In the genomic region with DNA sequence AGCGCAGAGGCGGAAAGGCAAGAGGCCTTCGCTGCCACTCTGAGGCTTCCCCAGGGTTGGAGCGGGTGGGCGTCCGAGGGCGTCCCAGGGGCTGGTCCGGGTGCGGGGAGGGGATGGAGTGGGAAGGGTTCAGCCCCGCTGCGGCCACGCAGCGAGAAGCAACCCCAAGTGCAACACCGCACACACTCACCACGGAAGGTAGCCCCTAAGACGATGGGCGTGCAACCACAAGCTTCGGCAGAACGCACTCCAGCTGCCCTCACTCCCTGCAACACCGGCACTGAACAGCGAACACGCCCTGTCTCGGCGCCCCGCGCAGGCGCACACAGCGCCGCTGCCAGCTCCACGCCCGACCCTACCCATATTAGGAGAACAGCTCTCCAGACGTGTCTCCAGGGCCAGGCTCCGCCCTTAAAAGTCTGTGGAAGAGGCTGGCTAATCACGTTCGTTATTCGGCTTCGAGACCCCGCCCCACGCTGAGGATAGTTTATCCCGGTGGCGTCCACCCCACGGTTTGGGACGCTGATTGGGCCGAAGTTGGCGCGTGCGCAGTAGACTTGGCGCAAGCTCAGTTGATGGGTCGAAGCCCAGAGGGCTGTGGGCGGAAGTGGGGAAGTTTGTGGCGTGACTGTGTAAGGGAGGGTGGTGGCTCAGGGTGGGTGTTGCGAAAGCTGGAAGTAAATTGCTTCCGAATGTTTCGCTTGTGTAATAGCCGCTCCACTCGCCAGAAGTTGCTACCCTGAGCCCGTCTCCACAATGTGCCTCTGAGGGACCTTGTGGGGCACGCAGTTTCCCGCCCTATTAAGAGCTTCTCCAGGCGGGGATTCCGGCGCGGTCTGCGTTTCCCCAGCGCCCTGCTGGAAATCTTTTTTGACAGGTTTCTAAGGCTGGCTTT, we compare ENCODE assay signal across 8 cellular contexts. TPM values are rescaled to one million over a fixed set of nuclear protein-coding genes. Genes with fewer than 3 reads are reported as not detected.
DNase-seq lines count a peak whose midpoint lies in the region; TF ChIP-seq lines count a peak whose summit lies in the region.

A gene (minus strand): TSS at position 300 of the 895 bp plus-strand sequence. CDS start 343 bp downstream, outside the sequence.

- H3K4me1 ChIP-seq in ES-I3 (ENCODE audit: insufficient read depth, low read length) = no peaks in the 10 kb centered on the region
- H3K4me1 ChIP-seq in HAP-1 = peaks cover 6% of the 10 kb centered on the region
- H3K4me1 ChIP-seq in MM.1S (ENCODE audit: low read length) = peaks cover 10% of the 10 kb centered on the region

- H3K36me3 ChIP-seq in ES-I3 (ENCODE audit: insufficient read depth, low read length) = no peaks in the 10 kb centered on the region
- H3K36me3 ChIP-seq in HAP-1 (replicated peaks) = no peaks in the 10 kb centered on the region
- no peaks in the 10 kb centered on the region for H3K36me3 ChIP-seq in MM.1S (replicated peaks; ENCODE audit: insufficient read depth, low read length)

- H3K4me3 Mint-ChIP-seq in nephron = peak within 1 kb of the TSS; percentile 90 to 95 (median 93)
- peak within 1 kb of the TSS; percentile 95 for H3K4me3 Mint-ChIP-seq in stimulated activated naive CD8-positive, alpha-beta T cell treated with anti-CD3 and anti-CD28 coated beads, Interleukin-15, Interleukin-2, amounts not matched to agents 100 ng/mL and 50 ng/mL, for 24 hours

- H2AFZ ChIP-seq in MM.1S (ENCODE audit: low read length) = peak within 1 kb of the TSS; percentile 91

- TF ChIP-seq CTCF in MM.1S (IDR thresholded peaks at IDR 0.05; ENCODE audit: low read length) (no peak), fibroblast of the aortic adventitia (IDR thresholded peaks at IDR 0.05; ENCODE audit: insufficient read depth, low read length) (no peak), nephron (IDR thresholded peaks at IDR 0.05; ENCODE audit: unreplicated experiment in 3 of 3) (no peak)

- peaks cover 6% of the 10 kb centered on the region; the same call in 1 of the 2 replicates for H3F3A ChIP-seq in MM.1S (ENCODE audit: insufficient read depth, low read length)

- peak within 1 kb of the TSS; percentile 91 for H3K4me2 ChIP-seq in MM.1S (ENCODE audit: low read depth, low read length)

- DNase-seq in HAP-1 (ENCODE audit: low spot score in 2 of 2) (peak; percentile 99 to 100), MM.1S (peak; percentile 100), SIG-M5 (lab: John Stamatoyannopoulos, UW) (peak; percentile 97), activated gamma-delta T cell (lab: John Stamatoyannopoulos, UW) (peak; percentile 99), fibroblast of the aortic adventitia (ENCODE audit: low read depth) (peak; percentile 100)

- H3K27me3 ChIP-seq in HAP-1 (ENCODE audit: low read depth) (no peaks in the 10 kb centered on the region), MM.1S (replicated peaks; ENCODE audit: insufficient read depth, low read length) (no peaks in the 10 kb centered on the region)

- in situ Hi-C loops in HAP-1 (cut with MboI; ENCODE audit: low sequenced_read_pairs) = no loop called here

- H3K4me3 ChIP-seq in HAP-1 (peak within 1 kb of the TSS; percentile 63), MM.1S (ENCODE audit: low read length) (peak within 1 kb of the TSS; percentile 94), fibroblast of the aortic adventitia (ENCODE audit: low read depth, low read length) (peak within 1 kb of the TSS; percentile 90)

- H3K9me3 ChIP-seq in ES-I3 (ENCODE audit: control insufficient read depth, insufficient read depth, low read length) = 0 out of 2 replicates have a peak, but pooled peaks cover 5% of the 10 kb centered on the region
- peaks cover 6% of the 10 kb centered on the region; the same call in 1 of the 2 replicates for H3K9me3 ChIP-seq in HAP-1
- H3K9me3 ChIP-seq in MM.1S (replicated peaks; ENCODE audit: insufficient read depth, low read length) = no peaks in the 10 kb centered on the region

- H3K27me3 Mint-ChIP-seq in nephron (ENCODE audit: low read depth) = peaks cover 12% of the 10 kb centered on the region
- H3K27me3 Mint-ChIP-seq in stimulated activated naive CD8-positive, alpha-beta T cell treated with anti-CD3 and anti-CD28 coated beads, Interleukin-15, Interleukin-2, amounts not matched to agents 100 ng/mL and 50 ng/mL, for 24 hours = no peaks in the 10 kb centered on the region

- H3K27ac ChIP-seq in MM.1S (ENCODE audit: low read length) = peak within 1 kb of the TSS; percentile 68; the same call in 1 of the 2 replicates

- H3K27ac Mint-ChIP-seq in nephron = peak within 1 kb of the TSS; percentile 52 to 79 (median 79)
- peak within 1 kb of the TSS; percentile 93 for H3K27ac Mint-ChIP-seq in stimulated activated naive CD8-positive, alpha-beta T cell treated with anti-CD3 and anti-CD28 coated beads, Interleukin-15, Interleukin-2, amounts not matched to agents 100 ng/mL and 50 ng/mL, for 24 hours

- peaks cover 16% of the 10 kb centered on the region for H3K36me3 Mint-ChIP-seq in nephron (ENCODE audit: low read depth)
- peaks cover 23% of the 10 kb centered on the region for H3K36me3 Mint-ChIP-seq in stimulated activated naive CD8-positive, alpha-beta T cell treated with anti-CD3 and anti-CD28 coated beads, Interleukin-15, Interleukin-2, amounts not matched to agents 100 ng/mL and 50 ng/mL, for 24 hours (ENCODE audit: low read depth)

- H3K9me3 Mint-ChIP-seq in nephron = peaks cover 13% of the 10 kb centered on the region
- H3K9me3 Mint-ChIP-seq in stimulated activated naive CD8-positive, alpha-beta T cell treated with anti-CD3 and anti-CD28 coated beads, Interleukin-15, Interleukin-2, amounts not matched to agents 100 ng/mL and 50 ng/mL, for 24 hours = peaks cover 13% of the 10 kb centered on the region

- peaks cover 23% of the 10 kb centered on the region for H3K79me2 ChIP-seq in MM.1S (ENCODE audit: low read length)

- H4K20me1 ChIP-seq in MM.1S (ENCODE audit: insufficient read depth, low read length) = no peaks in the 10 kb centered on the region

- H3K4me1 Mint-ChIP-seq in nephron = peaks cover 14% of the 10 kb centered on the region
- peaks cover 38% of the 10 kb centered on the region for H3K4me1 Mint-ChIP-seq in stimulated activated naive CD8-positive, alpha-beta T cell treated with anti-CD3 and anti-CD28 coated beads, Interleukin-15, Interleukin-2, amounts not matched to agents 100 ng/mL and 50 ng/mL, for 24 hours (ENCODE audit: low read depth)

- peak within 1 kb of the TSS; percentile 77 for H3K9ac ChIP-seq in ES-I3 (ENCODE audit: low read depth, low read length)
- H3K9ac ChIP-seq in MM.1S (ENCODE audit: low read length) = peak within 1 kb of the TSS; percentile 78

- H3K9me2 ChIP-seq in MM.1S (replicated peaks; ENCODE audit: insufficient read depth, low read length) = no peaks in the 10 kb centered on the region

RNA-seq across cellular contexts. Expression of the gene that starts here (rescaled TPM):
- 32.5 and 155 TPM in 2 replicates for total RNA-seq in fibroblast of the aortic adventitia (ENCODE audit: low replicate concordance)

Comparison
In these comparisons a context has a peak if more than half of its experiments do, and no peak if none do; other contexts are left out.
1. Peak in every context shown above with its lines: DNase-seq, H3K4me3 ChIP-seq and H3K27ac ChIP-seq.